ENCODE assay signal across 8 cellular contexts in genomic region chr17:13017623-13018462, GRCh38. TPM values are rescaled to one million over a fixed set of nuclear protein-coding genes. Genes with fewer than 3 reads are reported as not detected.
DNase-seq lines count a peak whose midpoint lies in the region; ATAC-seq and TF ChIP-seq lines count a peak whose summit lies in the region.

Gene ELAC2, minus strand, starts transcription at chr17:13018027. Its CDS starts 80 bp downstream, at chr17:13017947.

- TF ChIP-seq CTCF in GM20000 (IDR thresholded peaks at IDR 0.05; ENCODE audit: extremely low read depth, missing control alignments) (no peak), lower lobe of right lung (IDR thresholded peaks at IDR 0.05) (peak; percentile 18)

- DNase-seq in COLO668 (lab: John Stamatoyannopoulos, UW; ENCODE audit: unreplicated experiment): peak; percentile 91
- peak; percentile 97 for DNase-seq in GM20000 (ENCODE audit: low spot score)
- DNase-seq in HT-29 (ENCODE audit: low spot score): peak; percentile 93
- peak; percentile 87 for DNase-seq in NK-92 treated with Interleukin-12 subunit alpha and Interleukin-12 subunit beta, amount 100 ng/mL, for 24 hours (lab: John Stamatoyannopoulos, UW)
- peak; percentile 97 for DNase-seq in activated CD8-positive, alpha-beta memory T cell treated with anti-CD3 and anti-CD28 coated beads for 24 hours
- DNase-seq in effector CD4-positive, alpha-beta T cell: peak; percentile 95
- peak; percentile 99 for DNase-seq in lower lobe of right lung
- peak; percentile 92 to 98 (median 96) for DNase-seq in stimulated activated CD4-positive, alpha-beta T cell treated with anti-CD3 and anti-CD28 coated beads, TNF-alpha, amount 100 ng/mL, for 24 hours (ENCODE audit: low read depth in 3 of 3)

- H3K27ac ChIP-seq in lower lobe of right lung: peak within 1 kb of the TSS; percentile 88

- peaks cover 35% of the 10 kb centered on the region for H3K36me3 ChIP-seq in lower lobe of right lung

- ATAC-seq in lower lobe of right lung: peak; percentile 100

- peak within 1 kb of the TSS; percentile 89 for H3K4me3 ChIP-seq in lower lobe of right lung

- no peaks in the 10 kb centered on the region for H3K27me3 ChIP-seq in lower lobe of right lung (ENCODE audit: low read depth)

- peaks cover 11% of the 10 kb centered on the region for H3K4me1 ChIP-seq in lower lobe of right lung

- intact Hi-C loops in lower lobe of right lung (cut with DNase I): no loop called here

- no peaks in the 10 kb centered on the region for H3K9me3 ChIP-seq in lower lobe of right lung

RNA-seq across cellular contexts. Expression of gene ELAC2, which starts in this region (rescaled TPM):
- 138 and 147 TPM in 2 replicates for total RNA-seq in HT-29 (2014; rRNA removed; shearing (Covaris generic))
- total RNA-seq in lower lobe of right lung: 41.0 TPM

Comparison
In these comparisons a context has a peak if more than half of its experiments do, and no peak if none do; other contexts are left out.
1. Peak in every context shown above with its lines: DNase-seq, ATAC-seq, H3K4me3 ChIP-seq and H3K27ac ChIP-seq.